In the genomic region with DNA sequence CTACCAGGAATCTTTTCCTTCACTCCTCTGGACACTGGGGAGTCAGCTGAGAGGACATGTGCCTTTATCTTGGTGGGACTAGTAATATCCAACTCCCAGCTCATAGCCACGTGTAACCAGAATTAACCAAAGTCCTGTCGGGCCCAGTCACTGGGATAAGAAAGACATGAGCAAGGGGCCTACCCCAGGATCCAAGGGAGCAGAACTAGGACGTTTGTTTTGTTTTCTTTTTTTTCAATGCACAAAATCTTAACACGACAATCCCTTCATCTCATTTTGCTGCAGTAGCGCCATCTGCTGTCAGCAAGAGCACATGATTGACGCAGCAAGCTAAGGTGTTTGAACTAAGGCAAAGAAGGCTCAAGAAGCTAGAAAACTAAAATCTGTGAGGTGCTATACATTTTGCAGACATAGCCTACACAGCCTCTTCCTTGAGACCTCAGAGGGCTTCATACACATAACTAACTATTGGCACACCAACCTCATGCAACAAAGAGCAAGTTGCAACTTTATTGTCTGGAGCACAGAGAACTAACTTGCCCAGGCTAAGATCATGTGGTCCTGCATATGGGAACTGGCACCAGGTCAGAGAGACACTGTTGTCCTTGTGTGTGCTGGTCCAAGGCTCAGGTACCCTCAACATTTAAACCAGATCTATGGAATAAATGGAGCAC, we compare ENCODE assay signal across 8 cellular contexts. TPM values are rescaled to one million over a fixed set of nuclear protein-coding genes. Genes with fewer than 3 reads are reported as not detected.
DNase-seq lines count a peak whose midpoint lies in the region; ATAC-seq and TF ChIP-seq lines count a peak whose summit lies in the region.

No MANE protein-coding gene starts in this region.

- H3K36me3 ChIP-seq in thyroid gland: peaks cover 3 to 4% of the 10 kb centered on the region in 2 donors

- H3K4me1 ChIP-seq in thyroid gland: peaks cover 0 to 5% of the 10 kb centered on the region in 2 donors

- H3K9me3 ChIP-seq in thyroid gland: no peaks in the 10 kb centered on the region

- peak; percentile 33 for DNase-seq in CMK (ENCODE audit: low read depth)
- peak; percentile 36 for DNase-seq in HPDE6-E6E7 (ENCODE audit: extremely low spot score)
- DNase-seq in RWPE1 (ENCODE audit: low spot score): peak; percentile 55
- DNase-seq in activated T-helper 9 cell treated with anti-CD3 and anti-CD28 coated beads, Interleukin-2, amount 50 U/mL, for 16 hours (ENCODE audit: low read depth): peak; percentile 29
- DNase-seq in fibroblast of the aortic adventitia (ENCODE audit: low read depth): peak; percentile 90
- peak; percentile 30 for DNase-seq in occipital lobe (lab: John Stamatoyannopoulos, UW)
- peak; percentile 63 to 71 for DNase-seq in thyroid gland

- no peaks in the 10 kb centered on the region for H3K27me3 ChIP-seq in thyroid gland

- H3K27ac ChIP-seq in RWPE1 (no peak overlapping the region), thyroid gland (no peak overlapping the region)

- TF ChIP-seq CTCF in RWPE1 (conservative IDR thresholded peaks at IDR 0.05; ENCODE audit: low read depth) (peak; percentile 95), fibroblast of the aortic adventitia (IDR thresholded peaks at IDR 0.05; ENCODE audit: insufficient read depth, low read length) (peak; percentile 81), thyroid gland (IDR thresholded peaks at IDR 0.05) (peak; percentile 37 to 83 (median 80))

- CTCF ChIA-PET in RWPE1 (lab: Yijun Ruan, JAX): interaction anchor here (0.5 to 2.0 kb wide), 27 partner anchors 10 to 278 kb away, joined by 3 to 37 read pairs (median 4); no protein-coding TSS in a partner anchor

- no peak overlapping the region for H3K4me3 ChIP-seq in fibroblast of the aortic adventitia (ENCODE audit: low read depth, low read length)
- no peak overlapping the region for H3K4me3 ChIP-seq in thyroid gland (replicated peaks in 1 of 3)

- no peak for TF ChIP-seq POLR2A in thyroid gland (IDR thresholded peaks at IDR 0.05)

- POLR2A ChIA-PET in RWPE1 (lab: Yijun Ruan, JAX; ENCODE audit: low non-redundant PET): no interaction called here

- intact Hi-C loops in thyroid gland (cut with DNase I): loop anchor here (5.0 kb wide), 2 partner anchors 120 to 275 kb away; no protein-coding TSS in a partner anchor

- no peak for ATAC-seq in GM21529 (IDR thresholded peaks at IDR 0.05; ENCODE audit: unreplicated experiment)

- WGBS in thyroid gland, 2 donors: 1 to 8% methylated on average over 6 of the region's 6 CpGs

RNA-seq across cellular contexts. Expression of a gene that starts 43.6 kb away (rescaled TPM):
- not detected in 2 replicates for total RNA-seq in fibroblast of the aortic adventitia (ENCODE audit: low replicate concordance)
- total RNA-seq in occipital lobe: 2.3 TPM
- not detected for total RNA-seq in thyroid gland

Comparison
In these comparisons a context has a peak if more than half of its experiments do, and no peak if none do; other contexts are left out.
1. DNase-seq: peak in every context shown above with its lines; median percentile 90 in fibroblast of the aortic adventitia; 67 in thyroid gland; 55 in RWPE1; 36 in HPDE6-E6E7; 33 in CMK; 30 in occipital lobe; 29 in activated T-helper 9 cell treated with anti-CD3 and anti-CD28 coated beads, Interleukin-2, amount 50 U/mL, for 16 hours.